ENCODE assay signal across 26 cellular contexts in the genomic region with DNA sequence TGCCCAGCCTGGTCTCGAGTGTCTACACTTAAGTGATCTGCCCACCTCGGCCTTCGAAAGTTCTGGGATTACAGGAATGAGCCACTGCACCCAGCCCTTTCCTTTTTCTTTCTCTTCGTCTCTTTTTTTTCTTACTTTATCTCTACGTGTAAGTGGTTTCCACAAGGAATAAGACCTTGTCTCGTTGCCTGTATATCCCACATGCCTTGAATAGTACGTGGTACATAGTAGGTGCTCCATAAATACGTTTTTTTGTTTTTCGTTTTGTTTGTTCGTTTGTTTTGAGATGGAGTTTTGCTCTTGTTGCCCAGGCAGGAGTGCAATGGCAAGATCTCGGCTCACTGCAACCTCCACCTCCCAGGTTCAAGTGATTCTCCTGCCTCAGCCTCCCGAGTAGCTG.
DNase-seq lines count a peak whose midpoint lies in the region; ATAC-seq, FAIRE-seq and TF ChIP-seq lines count a peak whose summit lies in the region.
"Had no signal": no experiment of that assay in that cellular context is flagged by ENCODE, and none has a peak within 500 bp of the region (broad histone marks: within the 10 kb centered on the region; RNA-seq: fewer than 3 reads in every experiment).

No MANE protein-coding gene starts in this region.

- peaks cover 1% of the 10 kb centered on the region for H3K36me3 Mint-ChIP-seq in activated CD8-positive, alpha-beta T cell treated with anti-CD3 and anti-CD28 coated beads, Interleukin-2, amount 10 ng/mL, durations not matched to agents 7 days and 5 days (ENCODE audit: low read depth)
- H3K36me3 Mint-ChIP-seq in activated CD8-positive, alpha-beta T cell treated with anti-CD3 and anti-CD28 coated beads for 36 hours (ENCODE audit: low read depth) = no peaks in the 10 kb centered on the region
- H3K36me3 Mint-ChIP-seq in activated naive CD8-positive, alpha-beta T cell treated with anti-CD3 and anti-CD28 coated beads, Interleukin-2, amount 10 ng/mL, durations not matched to agents 7 days and 5 days = no peaks in the 10 kb centered on the region
- no peaks in the 10 kb centered on the region for H3K36me3 Mint-ChIP-seq in activated naive CD8-positive, alpha-beta T cell treated with anti-CD3 and anti-CD28 coated beads for 36 hours
- H3K36me3 Mint-ChIP-seq in stimulated activated memory B cell treated with anti-CD40 and anti-IgM and Interleukin-4, amounts not matched to agents 10 μg/mL and 1 μg/mL and 100 μg/mL, for 72 hours = no peaks in the 10 kb centered on the region
- H3K36me3 Mint-ChIP-seq: CD14-positive monocyte; CD8-positive, alpha-beta memory T cell had no signal

- H3K4me1 Mint-ChIP-seq in activated CD8-positive, alpha-beta T cell treated with anti-CD3 and anti-CD28 coated beads, Interleukin-2, amount 10 ng/mL, durations not matched to agents 7 days and 5 days (ENCODE audit: low read depth) = peaks cover 52% of the 10 kb centered on the region
- H3K4me1 Mint-ChIP-seq in activated CD8-positive, alpha-beta T cell treated with anti-CD3 and anti-CD28 coated beads for 36 hours (ENCODE audit: low read depth) = peaks cover 26% of the 10 kb centered on the region
- peaks cover 56% of the 10 kb centered on the region for H3K4me1 Mint-ChIP-seq in activated naive CD8-positive, alpha-beta T cell treated with anti-CD3 and anti-CD28 coated beads, Interleukin-2, amount 10 ng/mL, durations not matched to agents 7 days and 5 days
- H3K4me1 Mint-ChIP-seq in activated naive CD8-positive, alpha-beta T cell treated with anti-CD3 and anti-CD28 coated beads for 36 hours = peaks cover 28% of the 10 kb centered on the region
- peaks cover 16% of the 10 kb centered on the region for H3K4me1 Mint-ChIP-seq in stimulated activated memory B cell treated with anti-CD40 and anti-IgM and Interleukin-4, amounts not matched to agents 10 μg/mL and 1 μg/mL and 100 μg/mL, for 72 hours
- H3K4me1 Mint-ChIP-seq: GM23338, H9 had no signal

- no peaks in the 10 kb centered on the region for H3K79me2 ChIP-seq in K562 (ENCODE audit: control insufficient read depth, insufficient read depth, low read length)

- H3K27me3 Mint-ChIP-seq in activated CD8-positive, alpha-beta T cell treated with anti-CD3 and anti-CD28 coated beads, Interleukin-2, amount 10 ng/mL, durations not matched to agents 7 days and 5 days (ENCODE audit: low read depth) = no peaks in the 10 kb centered on the region
- no peaks in the 10 kb centered on the region for H3K27me3 Mint-ChIP-seq in activated CD8-positive, alpha-beta T cell treated with anti-CD3 and anti-CD28 coated beads for 36 hours
- no peaks in the 10 kb centered on the region for H3K27me3 Mint-ChIP-seq in activated naive CD8-positive, alpha-beta T cell treated with anti-CD3 and anti-CD28 coated beads, Interleukin-2, amount 10 ng/mL, durations not matched to agents 7 days and 5 days
- H3K27me3 Mint-ChIP-seq in activated naive CD8-positive, alpha-beta T cell treated with anti-CD3 and anti-CD28 coated beads for 36 hours = no peaks in the 10 kb centered on the region
- no peaks in the 10 kb centered on the region for H3K27me3 Mint-ChIP-seq in stimulated activated memory B cell treated with anti-CD40 and anti-IgM and Interleukin-4, amounts not matched to agents 10 μg/mL and 1 μg/mL and 100 μg/mL, for 72 hours
- H3K27me3 Mint-ChIP-seq: CD4-positive, alpha-beta T cell had no signal

- POLR2A ChIA-PET in activated CD8-positive, alpha-beta T cell treated with anti-CD3 and anti-CD28 coated beads, Interleukin-2, amount 10 ng/mL, durations not matched to agents 7 days and 5 days (lab: Charles Lee) = no interaction called here
- POLR2A ChIA-PET in activated CD8-positive, alpha-beta T cell treated with anti-CD3 and anti-CD28 coated beads for 36 hours (lab: Charles Lee) = no interaction called here
- POLR2A ChIA-PET in activated naive CD8-positive, alpha-beta T cell treated with anti-CD3 and anti-CD28 coated beads, Interleukin-2, amount 10 ng/mL, durations not matched to agents 7 days and 5 days (lab: Charles Lee) = no interaction called here
- POLR2A ChIA-PET in K562 (lab: Yijun Ruan, JAX) = no interaction called here

- no peak for FAIRE-seq in K562 (lab: Jason Lieb, UNC)
- FAIRE-seq: A549, D721Med, GM12878, GM19239 had no signal

- WGBS in K562 (ENCODE audit: insufficient coverage, low coverage, missing lambda C conversion rate) = 5% methylated on average over 11 of the region's 12 CpGs

- no TSS peak for BruUV-seq in K562 (replicated peaks; lab: Mats Ljungman, UMichigan)

- in situ Hi-C loops in K562 (cut with MboI) = no loop called here

- no peaks in the 10 kb centered on the region for H3K9me1 ChIP-seq in K562 (ENCODE audit: control insufficient read depth, insufficient read depth, low read length)

- H3K4me2 ChIP-seq in K562 (ENCODE audit: insufficient read depth, low read length) = no peak overlapping the region
- H3K4me2 ChIP-seq: A549; BLaER1 treated with 17β-estradiol and CSF1 and Interleukin-3, amounts not matched to agents 10 nM and 100 nM; GM23338 had no signal

- H3K4me3 Mint-ChIP-seq in activated CD8-positive, alpha-beta T cell treated with anti-CD3 and anti-CD28 coated beads, Interleukin-2, amount 10 ng/mL, durations not matched to agents 7 days and 5 days = no peak overlapping the region
- H3K4me3 Mint-ChIP-seq in activated CD8-positive, alpha-beta T cell treated with anti-CD3 and anti-CD28 coated beads for 36 hours = no peak overlapping the region
- H3K4me3 Mint-ChIP-seq in activated naive CD8-positive, alpha-beta T cell treated with anti-CD3 and anti-CD28 coated beads, Interleukin-2, amount 10 ng/mL, durations not matched to agents 7 days and 5 days = no peak overlapping the region
- H3K4me3 Mint-ChIP-seq in activated naive CD8-positive, alpha-beta T cell treated with anti-CD3 and anti-CD28 coated beads for 36 hours = no peak overlapping the region
- H3K4me3 Mint-ChIP-seq in stimulated activated memory B cell treated with anti-CD40 and anti-IgM and Interleukin-4, amounts not matched to agents 10 μg/mL and 1 μg/mL and 100 μg/mL, for 72 hours = no peak overlapping the region
- H3K4me3 Mint-ChIP-seq: CD14-positive monocyte; CD4-positive, alpha-beta T cell; CD8-positive, alpha-beta memory T cell; GM23338; H9 had no signal

- H3K9ac ChIP-seq in K562 (ENCODE audit: insufficient read depth in 1 of 2, low read depth in 2 of 2, low read length in 2 of 2) = no peak overlapping the region
- H3K9ac ChIP-seq: BLaER1 treated with 17β-estradiol and CSF1 and Interleukin-3, amounts not matched to agents 10 nM and 100 nM had no signal

- no peak for TF ChIP-seq POLR2A in K562 (conservative IDR thresholded peaks at IDR 0.05)

- H3K27ac Mint-ChIP-seq in activated CD8-positive, alpha-beta T cell treated with anti-CD3 and anti-CD28 coated beads, Interleukin-2, amount 10 ng/mL, durations not matched to agents 7 days and 5 days = peak overlapping the region; percentile 28
- no peak overlapping the region for H3K27ac Mint-ChIP-seq in activated CD8-positive, alpha-beta T cell treated with anti-CD3 and anti-CD28 coated beads for 36 hours
- peak overlapping the region; percentile 92 for H3K27ac Mint-ChIP-seq in activated naive CD8-positive, alpha-beta T cell treated with anti-CD3 and anti-CD28 coated beads, Interleukin-2, amount 10 ng/mL, durations not matched to agents 7 days and 5 days
- no peak overlapping the region for H3K27ac Mint-ChIP-seq in activated naive CD8-positive, alpha-beta T cell treated with anti-CD3 and anti-CD28 coated beads for 36 hours
- H3K27ac Mint-ChIP-seq in stimulated activated memory B cell treated with anti-CD40 and anti-IgM and Interleukin-4, amounts not matched to agents 10 μg/mL and 1 μg/mL and 100 μg/mL, for 72 hours = peak overlapping the region; percentile 8
- H3K27ac Mint-ChIP-seq: CD14-positive monocyte; CD4-positive, alpha-beta T cell; GM23338; H9 had no signal

- ATAC-seq in activated CD8-positive, alpha-beta T cell treated with anti-CD3 and anti-CD28 coated beads, Interleukin-2, amount 10 ng/mL, durations not matched to agents 7 days and 5 days = no peak
- no peak for ATAC-seq in activated CD8-positive, alpha-beta T cell treated with anti-CD3 and anti-CD28 coated beads for 36 hours
- ATAC-seq in activated naive CD8-positive, alpha-beta T cell treated with anti-CD3 and anti-CD28 coated beads, Interleukin-2, amount 10 ng/mL, durations not matched to agents 7 days and 5 days (ENCODE audit: low read depth) = no peak
- no peak for ATAC-seq in K562
- no peak for ATAC-seq in stimulated activated memory B cell treated with anti-CD40 and anti-IgM and Interleukin-4, amounts not matched to agents 10 μg/mL and 1 μg/mL and 100 μg/mL, for 72 hours
- ATAC-seq: A549, GM12878, GM23338, HCT116 had no signal

- H3K9me3 ChIP-seq in K562 (replicated peaks; ENCODE audit: control insufficient read depth, insufficient read depth, low read depth, low read length) = no peaks in the 10 kb centered on the region
- H3K9me3 ChIP-seq: A549; BE2C; BLaER1 treated with 17β-estradiol and CSF1 and Interleukin-3, amounts not matched to agents 10 nM and 100 nM had no signal

- H3K36me3 ChIP-seq in K562 (ENCODE audit: control insufficient read depth, insufficient read depth, low read length) = no peaks in the 10 kb centered on the region
- H3K36me3 ChIP-seq: BE2C; BLaER1 treated with 17β-estradiol and CSF1 and Interleukin-3, amounts not matched to agents 10 nM and 100 nM had no signal

- H3K9me3 Mint-ChIP-seq in activated CD8-positive, alpha-beta T cell treated with anti-CD3 and anti-CD28 coated beads, Interleukin-2, amount 10 ng/mL, durations not matched to agents 7 days and 5 days (ENCODE audit: insufficient read depth) = no peaks in the 10 kb centered on the region
- H3K9me3 Mint-ChIP-seq in activated CD8-positive, alpha-beta T cell treated with anti-CD3 and anti-CD28 coated beads for 36 hours = no peaks in the 10 kb centered on the region
- H3K9me3 Mint-ChIP-seq in activated naive CD8-positive, alpha-beta T cell treated with anti-CD3 and anti-CD28 coated beads, Interleukin-2, amount 10 ng/mL, durations not matched to agents 7 days and 5 days = no peaks in the 10 kb centered on the region
- H3K9me3 Mint-ChIP-seq in activated naive CD8-positive, alpha-beta T cell treated with anti-CD3 and anti-CD28 coated beads for 36 hours = no peaks in the 10 kb centered on the region
- no peaks in the 10 kb centered on the region for H3K9me3 Mint-ChIP-seq in stimulated activated memory B cell treated with anti-CD40 and anti-IgM and Interleukin-4, amounts not matched to agents 10 μg/mL and 1 μg/mL and 100 μg/mL, for 72 hours
- H3K9me3 Mint-ChIP-seq: CD14-positive monocyte; CD4-positive, alpha-beta T cell; CD8-positive, alpha-beta memory T cell had no signal

- peaks cover 16 to 43% of the 10 kb centered on the region in 2 experiments; a peak in 4 of 5 replicates for H3K27me3 ChIP-seq in K562 (ENCODE audit: control insufficient read depth in 2 of 2, insufficient read depth in 2 of 2, low read length in 2 of 2)
- H3K27me3 ChIP-seq: BE2C; BLaER1 treated with 17β-estradiol and CSF1 and Interleukin-3, amounts not matched to agents 10 nM and 100 nM had no signal

- no peak overlapping the region for H2AFZ ChIP-seq in K562 (ENCODE audit: low read depth, low read length)
- H2AFZ ChIP-seq: GM23338 had no signal

- no peak for TF ChIP-seq RAD21 in K562 (CRISPR knock-in tag; conservative IDR thresholded peaks at IDR 0.05 in 1 of 2, IDR thresholded peaks at IDR 0.05 in 1 of 2)

- intact Hi-C loops in activated CD8-positive, alpha-beta T cell treated with anti-CD3 and anti-CD28 coated beads for 36 hours (cut with micrococcal nuclease) = no loop called here
- intact Hi-C loops in K562 (cut with micrococcal nuclease) = no loop called here

- no peak for DNase-seq in activated CD8-positive, alpha-beta T cell treated with anti-CD3 and anti-CD28 coated beads, Interleukin-2, amount 10 ng/mL, durations not matched to agents 7 days and 5 days
- DNase-seq in activated CD8-positive, alpha-beta T cell treated with anti-CD3 and anti-CD28 coated beads for 36 hours = no peak
- no peak for DNase-seq in activated naive CD8-positive, alpha-beta T cell treated with anti-CD3 and anti-CD28 coated beads, Interleukin-2, amount 10 ng/mL, durations not matched to agents 7 days and 5 days
- no peak for DNase-seq in activated naive CD8-positive, alpha-beta T cell treated with anti-CD3 and anti-CD28 coated beads for 36 hours
- DNase-seq in K562 (ENCODE audit: extremely low read depth in 1 of 4, low spot score in 3 of 4) = no peak
- DNase-seq in stimulated activated CD8-positive, alpha-beta memory T cell treated with anti-CD3 and anti-CD28 coated beads, Interleukin-4, amount 100 ng/mL, for 48 hours = no peak
- DNase-seq: 8988T; ACHN; AML-193; BE2C; CD4-positive, alpha-beta T cell; CD8-positive, alpha-beta memory T cell; DMS 273 treated with DMSO at 0.1 percent for 48 hours; DMS79; EL; GDM1; H9 had no signal

- no peak overlapping the region for H3K27ac ChIP-seq in K562 (ENCODE audit: extremely low read depth, low read depth, low read length)
- H3K27ac ChIP-seq: A549; BLaER1 treated with 17β-estradiol and CSF1 and Interleukin-3, amounts not matched to agents 10 nM and 100 nM had no signal

- TF ChIP-seq CTCF in activated CD8-positive, alpha-beta T cell treated with anti-CD3 and anti-CD28 coated beads for 36 hours (IDR thresholded peaks at IDR 0.05) = no peak
- no peak for TF ChIP-seq CTCF in K562 (IDR thresholded peaks at IDR 0.05 in 2 of 3, conservative IDR thresholded peaks at IDR 0.05 in 1 of 3; ENCODE audit: insufficient read depth in 2 of 3, low read depth in 1 of 3, low read length in 3 of 3)

- H3K4me3 ChIP-seq in K562 = no peak overlapping the region
- H3K4me3 ChIP-seq: A549; BLaER1 treated with 17β-estradiol and CSF1 and Interleukin-3, amounts not matched to agents 10 nM and 100 nM; GM12878; GM23338 had no signal

- TF ChIP-seq EP300 in K562 (IDR thresholded peaks at IDR 0.05; ENCODE audit: low read length) = no peak

- no peaks in the 10 kb centered on the region for H4K20me1 ChIP-seq in K562 (replicated peaks; ENCODE audit: control insufficient read depth, insufficient read depth, low read length)
- H4K20me1 ChIP-seq: BLaER1 treated with 17β-estradiol and CSF1 and Interleukin-3, amounts not matched to agents 10 nM and 100 nM had no signal

- CTCF ChIA-PET in activated CD8-positive, alpha-beta T cell treated with anti-CD3 and anti-CD28 coated beads, Interleukin-2, amount 10 ng/mL, durations not matched to agents 7 days and 5 days (lab: Charles Lee) = no interaction called here
- CTCF ChIA-PET in activated CD8-positive, alpha-beta T cell treated with anti-CD3 and anti-CD28 coated beads for 36 hours (lab: Charles Lee) = interaction anchor here (1.6 kb wide), 1 partner anchor 10 kb away, joined by 4 read pairs; no protein-coding TSS in a partner anchor
- CTCF ChIA-PET in K562 (lab: Yijun Ruan, JAX; ENCODE audit: low intra/inter-chr PET ratio) = no interaction called here

- H3K4me1 ChIP-seq in K562 (replicated peaks in 1 of 2; ENCODE audit: control insufficient read depth in 2 of 2, insufficient read depth in 2 of 2, low read length in 2 of 2) = peaks cover 0 to 11% of the 10 kb centered on the region in 2 experiments; a peak in 2 of 5 replicates
- H3K4me1 ChIP-seq: A549 had no signal

Comparison
In these comparisons a context has a peak if more than half of its experiments do, and no peak if none do; other contexts are left out.
1. H3K27ac Mint-ChIP-seq: peak in activated CD8-positive, alpha-beta T cell treated with anti-CD3 and anti-CD28 coated beads, Interleukin-2, amount 10 ng/mL, durations not matched to agents 7 days and 5 days (single experiment), activated naive CD8-positive, alpha-beta T cell treated with anti-CD3 and anti-CD28 coated beads, Interleukin-2, amount 10 ng/mL, durations not matched to agents 7 days and 5 days (single experiment) and stimulated activated memory B cell treated with anti-CD40 and anti-IgM and Interleukin-4, amounts not matched to agents 10 μg/mL and 1 μg/mL and 100 μg/mL, for 72 hours (single experiment); none in activated CD8-positive, alpha-beta T cell treated with anti-CD3 and anti-CD28 coated beads for 36 hours (single experiment) and activated naive CD8-positive, alpha-beta T cell treated with anti-CD3 and anti-CD28 coated beads for 36 hours (single experiment).